ENCODE assay signal across 1 cellular context in the genomic region with DNA sequence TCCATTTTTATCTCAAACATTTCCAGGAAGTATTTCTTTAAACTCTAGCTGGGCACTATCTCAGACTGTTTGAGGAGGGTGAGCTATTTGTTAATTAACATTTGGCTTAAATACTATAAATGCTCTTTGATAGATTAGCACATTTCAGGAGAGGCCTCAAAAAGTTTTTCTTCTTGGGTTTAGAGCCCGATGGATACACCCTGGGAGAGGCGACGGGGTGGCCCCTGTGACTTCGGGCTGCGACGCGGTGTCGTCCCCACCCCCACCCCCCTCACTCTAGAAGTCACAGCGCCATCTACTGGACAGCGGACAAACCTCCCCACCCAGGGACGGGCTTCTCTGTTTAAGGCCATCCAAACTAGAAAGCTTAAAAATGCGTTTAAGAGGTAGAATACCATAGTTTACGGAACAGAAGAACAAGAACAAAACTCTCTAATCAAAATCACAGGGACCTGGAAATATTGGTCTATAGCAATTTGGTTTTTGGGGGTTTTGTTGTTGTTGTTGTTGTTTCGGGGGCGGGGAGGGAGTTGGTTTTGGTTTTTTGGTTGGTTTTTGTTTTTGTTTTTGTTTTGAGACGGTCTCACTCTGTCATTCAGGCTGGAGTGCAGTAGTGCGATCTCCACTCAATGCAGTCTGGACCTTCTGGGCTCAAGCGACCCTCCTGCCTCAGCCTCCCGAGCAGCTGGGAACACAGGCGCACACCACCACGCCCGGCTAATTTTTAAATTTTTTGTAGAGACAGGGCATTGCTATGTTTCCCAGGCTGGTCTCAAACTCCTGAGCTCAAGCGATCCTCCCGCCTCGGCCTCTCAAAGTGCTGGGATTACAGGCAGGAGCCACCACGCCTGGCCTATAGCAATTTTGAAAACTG.
TF ChIP-seq lines count a peak whose summit lies in the region.

No MANE protein-coding gene starts in this region.

TF ChIP-seq in H1, 55 proteins besides CTCF, POLR2A, EP300 and RAD21:
- TF ChIP-seq CHD2 (IDR thresholded peaks at IDR 0.05; ENCODE audit: low read length) (0 out of 2 replicates have a peak, but pooled peaks have one; percentile 50), TBP (IDR thresholded peaks at IDR 0.05; ENCODE audit: low read depth, low read length) (no peak), CHD1 (IDR thresholded peaks at IDR 0.05; ENCODE audit: low read depth, low read length) (no peak), GABPA (IDR thresholded peaks at IDR 0.05; ENCODE audit: borderline replicate concordance, insufficient read depth, low read length) (0 out of 2 replicates have a peak, but pooled peaks have one; percentile 28), YY1 (IDR thresholded peaks at IDR 0.05; ENCODE audit: low read depth, low read length) (0 out of 2 replicates have a peak, but pooled peaks have one; percentile 16), NANOG (IDR thresholded peaks at IDR 0.05; ENCODE audit: insufficient read depth, low read depth, low read length, poor library complexity, severe bottlenecking) (no peak), ZNF274 (IDR thresholded peaks at IDR 0.05; ENCODE audit: borderline replicate concordance, extremely low read depth, low read length) (no peak), KDM5A (IDR thresholded peaks at IDR 0.05; ENCODE audit: low read length) (no peak), MAFK (IDR thresholded peaks at IDR 0.05; ENCODE audit: low read depth, low read length) (no peak), CREB1 (IDR thresholded peaks at IDR 0.05) (peak; percentile 75)
- TF ChIP-seq, protein P1, sequence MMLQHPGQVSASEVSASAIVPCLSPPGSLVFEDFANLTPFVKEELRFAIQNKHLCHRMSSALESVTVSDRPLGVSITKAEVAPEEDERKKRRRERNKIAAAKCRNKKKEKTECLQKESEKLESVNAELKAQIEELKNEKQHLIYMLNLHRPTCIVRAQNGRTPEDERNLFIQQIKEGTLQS (IDR thresholded peaks at IDR 0.05; ENCODE audit: insufficient read depth, low read depth, low read length): 0 out of 2 replicates have a peak, but pooled peaks have one; percentile 3
- TF ChIP-seq, protein P2, sequence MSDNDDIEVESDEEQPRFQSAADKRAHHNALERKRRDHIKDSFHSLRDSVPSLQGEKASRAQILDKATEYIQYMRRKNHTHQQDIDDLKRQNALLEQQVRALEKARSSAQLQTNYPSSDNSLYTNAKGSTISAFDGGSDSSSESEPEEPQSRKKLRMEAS (IDR thresholded peaks at IDR 0.05): no peak
TF ChIP-seq in H1: peak in this region for 5.
